17 cellular contexts compared by ENCODE assay signal in the genomic region with DNA sequence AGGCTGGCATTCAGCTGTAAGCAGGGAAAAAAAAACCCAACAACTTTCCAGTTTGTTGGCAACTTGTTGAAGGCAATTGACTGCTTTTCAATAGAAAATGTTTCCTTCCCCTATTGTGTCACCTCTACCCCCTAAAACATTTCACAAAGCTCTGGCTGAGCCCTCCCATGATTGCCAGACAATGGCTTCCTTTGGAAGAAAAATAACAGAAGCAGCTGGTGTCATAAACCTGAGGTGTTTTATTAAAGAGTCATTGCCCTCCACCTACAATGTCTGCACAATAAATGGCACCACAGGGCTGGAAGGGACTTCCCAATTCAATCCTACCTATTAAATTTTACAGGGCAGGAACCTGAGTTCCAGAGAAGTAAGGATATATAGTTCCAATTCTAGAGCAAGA. TPM values are rescaled to one million over a fixed set of nuclear protein-coding genes. Genes with fewer than 3 reads are reported as not detected.
DNase-seq lines count a peak whose midpoint lies in the region; FAIRE-seq and TF ChIP-seq lines count a peak whose summit lies in the region.
"Had no signal": no experiment of that assay in that cellular context is flagged by ENCODE, and none has a peak within 500 bp of the region (broad histone marks: within the 10 kb centered on the region; RNA-seq: fewer than 3 reads in every experiment).

No MANE protein-coding gene starts in this region.

- peaks cover 9 to 17% of the 10 kb centered on the region in 2 experiments for H3K27me3 ChIP-seq in endothelial cell of umbilical vein (ENCODE audit: control insufficient read depth in 2 of 2, insufficient read depth in 2 of 2, low read length in 2 of 2)

- DNase-seq in CD1c-positive myeloid dendritic cell (ENCODE audit: extremely low spot score) (peak; percentile 48), KBM-7 (peak; percentile 13), NCI-H345 treated with DMSO at 0.1 percent for 48 hours (lab: John Stamatoyannopoulos, UW; ENCODE audit: unreplicated experiment) (peak; percentile 83), endothelial cell of umbilical vein (ENCODE audit: low read depth, low spot score) (peak; percentile 37), NCI-H526 treated with DMSO at 0.1 percent for 48 hours (lab: John Stamatoyannopoulos, UW) (no peak), cerebellum (ENCODE audit: low spot score) (no peak)
- DNase-seq in activated CD4-positive, alpha-beta T cell treated with anti-CD3 and anti-CD28 coated beads, Interleukin-2, amount 50 U/mL, for 4 hours = no peak
- DNase-seq: activated CD4-positive, alpha-beta T cell treated with anti-CD3 and anti-CD28 coated beads, Interleukin-2, amount 10 ng/mL, durations not matched to agents 7 days and 5 days; activated T-cell treated with anti-CD3 and anti-CD28 coated beads, Interleukin-2, amount 50 U/mL, for 1 hour; effector memory CD8-positive, alpha-beta T cell; NCI-H187 treated with DMSO at 0.1 percent for 48 hours; psoas muscle; stimulated activated CD4-positive, alpha-beta T cell treated with anti-CD3 and anti-CD28 coated beads, Interleukin-15, amount 100 ng/mL, for 24 hours had no signal

- no peak for TF ChIP-seq POLR2A in endothelial cell of umbilical vein (IDR thresholded peaks at IDR 0.05; ENCODE audit: low read depth, low read length)

- no TSS peak for BruUV-seq in endothelial cell of umbilical vein (replicated peaks; lab: Mats Ljungman, UMichigan)

- CTCF ChIA-PET in endothelial cell of umbilical vein (lab: Charles Lee) = interaction anchor here (1.0 to 2.3 kb wide), 5 partner anchors 10 to 464 kb away, joined by 3 to 10 read pairs (median 4); no protein-coding TSS in a partner anchor

- H3K4me2 ChIP-seq in endothelial cell of umbilical vein (ENCODE audit: insufficient read depth, low read length) = no peak overlapping the region

- no peak for TF ChIP-seq CTCF in endothelial cell of umbilical vein (IDR thresholded peaks at IDR 0.05; ENCODE audit: extremely low read depth in 1 of 2, insufficient read depth in 1 of 2, low read depth in 1 of 2, low read length in 2 of 2)

- FAIRE-seq in endothelial cell of umbilical vein (lab: Jason Lieb, UNC) = no peak
- FAIRE-seq: GM18507, GM19239, K562, TTC549 had no signal

- no peak overlapping the region for H3K4me3 ChIP-seq in endothelial cell of umbilical vein (replicated peaks in 1 of 3; ENCODE audit: insufficient read depth in 1 of 3, low read depth in 1 of 3, low read length in 3 of 3)
- H3K4me3 ChIP-seq: K562, psoas muscle had no signal

- no peaks in the 10 kb centered on the region for H3K9me3 ChIP-seq in endothelial cell of umbilical vein (replicated peaks; ENCODE audit: control insufficient read depth, insufficient read depth, low read length)
- H3K9me3 ChIP-seq: psoas muscle had no signal

- H2AFZ ChIP-seq in endothelial cell of umbilical vein (ENCODE audit: low read depth, low read length) = no peak overlapping the region

- H3K9me1 ChIP-seq in endothelial cell of umbilical vein (replicated peaks; ENCODE audit: control insufficient read depth, extremely low read depth, insufficient read depth, low read length) = no peaks in the 10 kb centered on the region

- POLR2A ChIA-PET in endothelial cell of umbilical vein (lab: Charles Lee) = no interaction called here

- no peaks in the 10 kb centered on the region for H4K20me1 ChIP-seq in endothelial cell of umbilical vein (replicated peaks; ENCODE audit: control insufficient read depth, extremely low read depth, insufficient read depth, low read length)

- in situ Hi-C loops in KBM-7 (cut with MboI; ENCODE audit: low pct_unique_long_range_greater_than_20kb, low sequenced_read_pairs) = loop anchor here (25.0 kb wide), 1 partner anchor 245 kb away; no protein-coding TSS in a partner anchor

- H3K36me3 ChIP-seq in endothelial cell of umbilical vein (ENCODE audit: control insufficient read depth in 2 of 2, extremely low read depth in 1 of 2, insufficient read depth in 2 of 2, low read length in 2 of 2) = no peaks in the 10 kb centered on the region

- no peak overlapping the region for H3K9ac ChIP-seq in endothelial cell of umbilical vein (replicated peaks; ENCODE audit: extremely low read depth, insufficient read depth, low read length)

- intact Hi-C loops in endothelial cell of umbilical vein (cut with micrococcal nuclease) = no loop called here

- H3K27ac ChIP-seq in endothelial cell of umbilical vein (ENCODE audit: insufficient read depth, low read depth, low read length) = no peak overlapping the region
- H3K27ac ChIP-seq: psoas muscle had no signal

- dilution Hi-C loops in endothelial cell of umbilical vein (cut with MboI; ENCODE audit: extremely low pct_ligation_motif_present, low sequenced_read_pairs) = no loop called here

- no peaks in the 10 kb centered on the region for H3K4me1 ChIP-seq in endothelial cell of umbilical vein (ENCODE audit: control insufficient read depth, extremely low read depth, insufficient read depth, low read length)
- H3K4me1 ChIP-seq: psoas muscle had no signal

- no peaks in the 10 kb centered on the region for H3K79me2 ChIP-seq in endothelial cell of umbilical vein (ENCODE audit: control insufficient read depth, insufficient read depth, low read length)

TF ChIP-seq in endothelial cell of umbilical vein, 7 proteins besides CTCF, POLR2A, EP300 and RAD21:
- TF ChIP-seq FOS (IDR thresholded peaks at IDR 0.05; ENCODE audit: borderline replicate concordance, insufficient read depth, low read length) (no peak), POLR2AphosphoS5 (IDR thresholded peaks at IDR 0.05; ENCODE audit: insufficient read depth, low read depth, low read length) (no peak), JUN (IDR thresholded peaks at IDR 0.05; ENCODE audit: borderline replicate concordance, insufficient read depth, insufficient read length, low read depth) (no peak), GATA2 (IDR thresholded peaks at IDR 0.05; ENCODE audit: insufficient read depth, insufficient read length, low read depth, low read length) (no peak), MAX (IDR thresholded peaks at IDR 0.05; ENCODE audit: insufficient read depth, insufficient read length) (no peak), MYC (IDR thresholded peaks at IDR 0.05; ENCODE audit: low read depth, low read length) (no peak), EZH2 (IDR thresholded peaks at IDR 0.05; ENCODE audit: borderline replicate concordance, low read depth, low read length, severe bottlenecking) (no peak)

RNA-seq across cellular contexts. Expression of gene PSMA1, which starts 22.2 kb away (rescaled TPM):
- 194 and 203 TPM in 2 replicates for total RNA-seq in endothelial cell of umbilical vein
- 185 and 220 TPM in 2 replicates for polyA plus RNA-seq in endothelial cell of umbilical vein
- polyA plus RNA-seq in endothelial cell of umbilical vein (2011; cell fraction: cytosol; rRNA removed) = 178 and 179 TPM in 2 replicates
- polyA plus RNA-seq in endothelial cell of umbilical vein (2011; cell fraction: nucleus; rRNA removed) = 417 and 556 TPM in 2 replicates
- 237 and 350 TPM in 2 replicates for polyA plus RNA-seq in endothelial cell of umbilical vein (2012)
- polyA minus RNA-seq in endothelial cell of umbilical vein = 135 and 144 TPM in 2 replicates
- 90.4 TPM for polyA minus RNA-seq in endothelial cell of umbilical vein (2011; cell fraction: cytosol; rRNA and poly(A)+ RNA removed)
- 56.7 and 88.4 TPM in 2 replicates for polyA minus RNA-seq in endothelial cell of umbilical vein (2011; cell fraction: nucleus; rRNA and poly(A)+ RNA removed)
- total RNA-seq in cerebellum = 100 TPM

RNA-seq across cellular contexts. Expression of gene COPB1, which starts 42.8 kb away (rescaled TPM):
- 145 and 146 TPM in 2 replicates for total RNA-seq in endothelial cell of umbilical vein
- polyA plus RNA-seq in endothelial cell of umbilical vein = 47.8 and 61.1 TPM in 2 replicates
- polyA plus RNA-seq in endothelial cell of umbilical vein (2011; cell fraction: cytosol; rRNA removed) = 84.2 and 96.6 TPM in 2 replicates
- polyA plus RNA-seq in endothelial cell of umbilical vein (2011; cell fraction: nucleus; rRNA removed) = 101 and 117 TPM in 2 replicates
- 161 and 179 TPM in 2 replicates for polyA plus RNA-seq in endothelial cell of umbilical vein (2012)
- polyA minus RNA-seq in endothelial cell of umbilical vein = 117 and 149 TPM in 2 replicates
- polyA minus RNA-seq in endothelial cell of umbilical vein (2011; cell fraction: cytosol; rRNA and poly(A)+ RNA removed) = 54.0 TPM
- 84.0 and 113 TPM in 2 replicates for polyA minus RNA-seq in endothelial cell of umbilical vein (2011; cell fraction: nucleus; rRNA and poly(A)+ RNA removed)
- 116 TPM for total RNA-seq in cerebellum

Comparison
In these comparisons a context has a peak if more than half of its experiments do, and no peak if none do; other contexts are left out.
1. DNase-seq: peak in CD1c-positive myeloid dendritic cell (single experiment), KBM-7 (single experiment), NCI-H345 treated with DMSO at 0.1 percent for 48 hours (single experiment) and endothelial cell of umbilical vein (single experiment); none in NCI-H526 treated with DMSO at 0.1 percent for 48 hours (single experiment), cerebellum (single experiment) and activated CD4-positive, alpha-beta T cell treated with anti-CD3 and anti-CD28 coated beads, Interleukin-2, amount 50 U/mL, for 4 hours (0 of 2).